1 cellular context compared by ENCODE assay signal in the genomic region with DNA sequence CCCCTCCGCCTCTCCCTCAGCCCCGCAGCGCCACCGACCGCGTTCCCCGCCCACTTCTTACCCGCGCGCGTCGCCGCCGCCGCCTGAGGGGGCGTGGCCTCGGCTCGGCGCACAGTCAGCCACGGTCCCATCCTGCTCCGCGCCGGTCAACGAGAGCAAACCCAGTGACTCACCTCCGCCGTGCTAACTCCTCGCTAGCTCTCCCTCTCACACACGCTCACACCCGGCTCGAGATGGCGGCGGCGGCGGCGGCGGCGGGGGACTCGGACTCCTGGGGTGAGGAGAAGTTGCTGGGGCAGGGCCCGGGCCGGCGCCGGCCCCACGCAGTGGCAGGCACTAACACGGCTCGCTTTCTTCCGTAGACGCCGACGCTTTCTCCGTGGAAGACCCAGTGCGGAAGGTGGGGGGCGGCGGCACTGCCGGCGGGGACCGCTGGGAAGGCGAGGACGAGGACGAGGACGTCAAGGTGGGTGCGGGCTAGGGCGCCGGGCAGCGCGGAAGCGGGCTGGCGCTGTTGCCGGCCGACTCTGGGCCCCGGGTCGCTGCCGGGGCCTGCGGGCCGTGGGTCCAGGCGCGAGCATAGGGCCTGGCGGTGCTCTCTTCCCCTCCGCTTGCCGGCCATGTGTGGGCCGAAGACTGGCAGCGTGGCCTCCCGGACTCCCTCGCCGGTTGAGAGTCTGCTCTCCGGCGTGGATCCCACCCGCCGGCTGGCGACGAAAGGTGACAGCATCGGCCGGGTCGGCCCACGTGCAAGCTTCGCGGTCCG.
TF ChIP-seq lines count a peak whose summit lies in the region.

A gene with protein sequence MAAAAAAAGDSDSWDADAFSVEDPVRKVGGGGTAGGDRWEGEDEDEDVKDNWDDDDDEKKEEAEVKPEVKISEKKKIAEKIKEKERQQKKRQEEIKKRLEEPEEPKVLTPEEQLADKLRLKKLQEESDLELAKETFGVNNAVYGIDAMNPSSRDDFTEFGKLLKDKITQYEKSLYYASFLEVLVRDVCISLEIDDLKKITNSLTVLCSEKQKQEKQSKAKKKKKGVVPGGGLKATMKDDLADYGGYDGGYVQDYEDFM (plus strand): TSS at position 186 of the 766 bp plus-strand sequence. CDS start 48 bp downstream, at position 234.

TF ChIP-seq in WTC11, 78 proteins besides CTCF, POLR2A, EP300 and RAD21 (continued from another document):
- TF ChIP-seq, protein P1, sequence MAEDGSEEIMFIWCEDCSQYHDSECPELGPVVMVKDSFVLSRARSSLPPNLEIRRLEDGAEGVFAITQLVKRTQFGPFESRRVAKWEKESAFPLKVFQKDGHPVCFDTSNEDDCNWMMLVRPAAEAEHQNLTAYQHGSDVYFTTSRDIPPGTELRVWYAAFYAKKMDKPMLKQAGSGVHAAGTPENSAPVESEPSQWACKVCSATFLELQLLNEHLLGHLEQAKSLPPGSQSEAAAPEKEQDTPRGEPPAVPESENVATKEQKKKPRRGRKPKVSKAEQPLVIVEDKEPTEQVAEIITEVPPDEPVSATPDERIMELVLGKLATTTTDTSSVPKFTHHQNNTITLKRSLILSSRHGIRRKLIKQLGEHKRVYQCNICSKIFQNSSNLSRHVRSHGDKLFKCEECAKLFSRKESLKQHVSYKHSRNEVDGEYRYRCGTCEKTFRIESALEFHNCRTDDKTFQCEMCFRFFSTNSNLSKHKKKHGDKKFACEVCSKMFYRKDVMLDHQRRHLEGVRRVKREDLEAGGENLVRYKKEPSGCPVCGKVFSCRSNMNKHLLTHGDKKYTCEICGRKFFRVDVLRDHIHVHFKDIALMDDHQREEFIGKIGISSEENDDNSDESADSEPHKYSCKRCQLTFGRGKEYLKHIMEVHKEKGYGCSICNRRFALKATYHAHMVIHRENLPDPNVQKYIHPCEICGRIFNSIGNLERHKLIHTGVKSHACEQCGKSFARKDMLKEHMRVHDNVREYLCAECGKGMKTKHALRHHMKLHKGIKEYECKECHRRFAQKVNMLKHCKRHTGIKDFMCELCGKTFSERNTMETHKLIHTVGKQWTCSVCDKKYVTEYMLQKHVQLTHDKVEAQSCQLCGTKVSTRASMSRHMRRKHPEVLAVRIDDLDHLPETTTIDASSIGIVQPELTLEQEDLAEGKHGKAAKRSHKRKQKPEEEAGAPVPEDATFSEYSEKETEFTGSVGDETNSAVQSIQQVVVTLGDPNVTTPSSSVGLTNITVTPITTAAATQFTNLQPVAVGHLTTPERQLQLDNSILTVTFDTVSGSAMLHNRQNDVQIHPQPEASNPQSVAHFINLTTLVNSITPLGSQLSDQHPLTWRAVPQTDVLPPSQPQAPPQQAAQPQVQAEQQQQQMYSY (CRISPR knock-in tag; IDR thresholded peaks at IDR 0.05), result no peak
- TF ChIP-seq, protein P2, sequence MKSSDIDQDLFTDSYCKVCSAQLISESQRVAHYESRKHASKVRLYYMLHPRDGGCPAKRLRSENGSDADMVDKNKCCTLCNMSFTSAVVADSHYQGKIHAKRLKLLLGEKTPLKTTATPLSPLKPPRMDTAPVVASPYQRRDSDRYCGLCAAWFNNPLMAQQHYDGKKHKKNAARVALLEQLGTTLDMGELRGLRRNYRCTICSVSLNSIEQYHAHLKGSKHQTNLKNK (CRISPR knock-in tag; IDR thresholded peaks at IDR 0.05), result no peak
- TF ChIP-seq MYBL2 (CRISPR knock-in tag; IDR thresholded peaks at IDR 0.05), result peak; percentile 51; the same call in 1 of the 2 replicates
